ENCODE assay signal across 17 cellular contexts in genomic region chr1:69305621-69306020, GRCh38.
A peak's percentile ranks its signal among the peaks of the same experiment; 100 is the strongest.
DNase-seq lines count a peak whose midpoint lies in the region; ATAC-seq and TF ChIP-seq lines count a peak whose summit lies in the region.
"Had no signal": no experiment of that assay in that cellular context is flagged by ENCODE, and none has a peak within 500 bp of the region (broad histone marks: within the 10 kb centered on the region; RNA-seq: fewer than 3 reads in every experiment).

No MANE protein-coding gene starts in this region.

- no peak overlapping the region for H3K27ac Mint-ChIP-seq in endodermal cell

- H3K4me1 Mint-ChIP-seq in endodermal cell = no peaks in the 10 kb centered on the region

- H3K4me3 Mint-ChIP-seq in endodermal cell = no peak overlapping the region

- H3K79me2 ChIP-seq in GM23248 (ENCODE audit: insufficient read depth) (no peaks in the 10 kb centered on the region), OCI-LY1 (ENCODE audit: insufficient read depth, low read length) (no peaks in the 10 kb centered on the region)

- H3K27ac ChIP-seq in C4-2B (peak overlapping the region; percentile 23; the same call in 1 of the 2 replicates), GM23248 (no peak overlapping the region), OCI-LY1 (ENCODE audit: low read depth, low read length, poor library complexity, severe bottlenecking) (no peak overlapping the region), endodermal cell (ENCODE audit: low read depth, low read length) (no peak overlapping the region)
- H3K27ac ChIP-seq: BLaER1 treated with 17β-estradiol and CSF1 and Interleukin-3, amounts not matched to agents 10 nM and 100 nM; SK-N-MC; skin epidermis had no signal

- H3K9me3 Mint-ChIP-seq in endodermal cell = peaks cover 51% of the 10 kb centered on the region

- H4K20me1 ChIP-seq in GM23248 (ENCODE audit: insufficient read depth) (no peaks in the 10 kb centered on the region), OCI-LY1 (ENCODE audit: insufficient read depth, low read length) (no peaks in the 10 kb centered on the region)
- H4K20me1 ChIP-seq: BLaER1 treated with 17β-estradiol and CSF1 and Interleukin-3, amounts not matched to agents 10 nM and 100 nM had no signal

- H3K27me3 ChIP-seq in GM23248 (replicated peaks; ENCODE audit: insufficient read depth) (no peaks in the 10 kb centered on the region), OCI-LY1 (ENCODE audit: insufficient read depth, low read length) (no peaks in the 10 kb centered on the region), endodermal cell (ENCODE audit: control insufficient read depth, insufficient read depth, low read length, poor library complexity, severe bottlenecking) (no peaks in the 10 kb centered on the region)
- H3K27me3 ChIP-seq: BLaER1 treated with 17β-estradiol and CSF1 and Interleukin-3, amounts not matched to agents 10 nM and 100 nM had no signal

- H3K9me2 ChIP-seq in GM23248 (ENCODE audit: insufficient read depth) (no peaks in the 10 kb centered on the region), OCI-LY1 (ENCODE audit: low read depth, low read length) (no peaks in the 10 kb centered on the region)

- H3K4me2 ChIP-seq in GM23248 (ENCODE audit: unreplicated experiment) = no peak overlapping the region
- no peak overlapping the region for H3K4me2 ChIP-seq in OCI-LY1 (ENCODE audit: low read length)
- H3K4me2 ChIP-seq: BLaER1 treated with 17β-estradiol and CSF1 and Interleukin-3, amounts not matched to agents 10 nM and 100 nM had no signal

- no peaks in the 10 kb centered on the region for H3K27me3 Mint-ChIP-seq in endodermal cell (ENCODE audit: insufficient read depth)

- ATAC-seq in GM19023 (IDR thresholded peaks at IDR 0.05; ENCODE audit: unreplicated experiment) = no peak
- ATAC-seq in GM18858 (IDR thresholded peaks at IDR 0.05; ENCODE audit: unreplicated experiment) = no peak

- H3K9me3 ChIP-seq in GM23248 (ENCODE audit: low read depth) = no peaks in the 10 kb centered on the region
- H3K9me3 ChIP-seq in OCI-LY1 (ENCODE audit: low read length) = no peaks in the 10 kb centered on the region
- peaks cover 47% of the 10 kb centered on the region for H3K9me3 ChIP-seq in endodermal cell (ENCODE audit: control insufficient read depth, low read length)

- H3K4me1 ChIP-seq in GM23248 (ENCODE audit: insufficient read depth) = no peaks in the 10 kb centered on the region
- no peaks in the 10 kb centered on the region for H3K4me1 ChIP-seq in OCI-LY1 (ENCODE audit: insufficient read depth, low read length, severe bottlenecking)
- H3K4me1 ChIP-seq in endodermal cell (ENCODE audit: control insufficient read depth, insufficient read depth, low read length) = no peaks in the 10 kb centered on the region
- H3K4me1 ChIP-seq: BLaER1 treated with 17β-estradiol and CSF1 and Interleukin-3, amounts not matched to agents 10 nM and 100 nM had no signal

- 39 to 46% methylated on average over 7 of the region's 7 CpGs for WGBS in GM23248 (ENCODE audit: low coverage in 1 of 2, low lambda C conversion rate in 2 of 2, missing lambda C conversion rate in 2 of 2), 2 experiments
- 83 to 84% methylated on average over 6 to 7 of the region's 7 CpGs for whole genome bisulfite sequencing in endodermal cell (ENCODE audit: insufficient coverage in 1 of 2, insufficient read length in 1 of 2), 2 experiments

- in situ Hi-C loops in GM23248 (cut with MboI) = no loop called here

- no peak overlapping the region for H3K9ac ChIP-seq in GM23248
- H3K9ac ChIP-seq in OCI-LY1 (ENCODE audit: low read length) = no peak overlapping the region
- no peak overlapping the region for H3K9ac ChIP-seq in endodermal cell (ENCODE audit: extremely low read depth, low read length, poor library complexity, severe bottlenecking)
- H3K9ac ChIP-seq: BLaER1 treated with 17β-estradiol and CSF1 and Interleukin-3, amounts not matched to agents 10 nM and 100 nM had no signal

- no peak overlapping the region for H3K4me3 ChIP-seq in GM23248
- no peak overlapping the region for H3K4me3 ChIP-seq in OCI-LY1 (ENCODE audit: low read depth, low read length, poor library complexity, severe bottlenecking)
- H3K4me3 ChIP-seq in endodermal cell (ENCODE audit: low read length) = no peak overlapping the region
- H3K4me3 ChIP-seq: BLaER1 treated with 17β-estradiol and CSF1 and Interleukin-3, amounts not matched to agents 10 nM and 100 nM; SK-N-MC; skin epidermis had no signal

- DNase-seq in GM23248 (peak; percentile 14), endodermal cell (peak; percentile 85), activated T-cell treated with anti-CD3 and anti-CD28 coated beads for 4 hours (no peak)
- no peak for DNase-seq in stimulated activated CD4-positive, alpha-beta T cell treated with anti-CD3 and anti-CD28 coated beads, Interleukin-2, amount 100 ng/mL, for 48 hours
- DNase-seq: amygdala, EL, IMR-90, mesenchymal stem cell, NCI-H1436, nucleus accumbens had no signal

- peaks cover 10% of the 10 kb centered on the region for H3K36me3 Mint-ChIP-seq in endodermal cell (ENCODE audit: low read depth)

- H3F3A ChIP-seq in GM23248 (ENCODE audit: insufficient read depth) = no peaks in the 10 kb centered on the region
- H3F3A ChIP-seq in OCI-LY1 (ENCODE audit: insufficient read depth, low read length) = no peaks in the 10 kb centered on the region

- H3K36me3 ChIP-seq in GM23248 (ENCODE audit: low read depth) = no peaks in the 10 kb centered on the region
- H3K36me3 ChIP-seq in OCI-LY1 (ENCODE audit: insufficient read depth, low read length) = no peaks in the 10 kb centered on the region
- H3K36me3 ChIP-seq in endodermal cell (ENCODE audit: control insufficient read depth, insufficient read depth, low read length) = no peaks in the 10 kb centered on the region
- H3K36me3 ChIP-seq: BLaER1 treated with 17β-estradiol and CSF1 and Interleukin-3, amounts not matched to agents 10 nM and 100 nM had no signal

- H2AFZ ChIP-seq in GM23248 (no peak overlapping the region), OCI-LY1 (ENCODE audit: low read length) (no peak overlapping the region)

- TF ChIP-seq CTCF in C4-2B (conservative IDR thresholded peaks at IDR 0.05) = peak; percentile 31
- peak; percentile 69 for TF ChIP-seq CTCF in OCI-LY1 (IDR thresholded peaks at IDR 0.05; ENCODE audit: low read length)
- TF ChIP-seq CTCF in endodermal cell (conservative IDR thresholded peaks at IDR 0.05) = peak; percentile 71

Comparison
In these comparisons a context has a peak if more than half of its experiments do, and no peak if none do; other contexts are left out.
1. DNase-seq: peak in GM23248 (single experiment) and endodermal cell (single experiment); none in activated T-cell treated with anti-CD3 and anti-CD28 coated beads for 4 hours (single experiment) and stimulated activated CD4-positive, alpha-beta T cell treated with anti-CD3 and anti-CD28 coated beads, Interleukin-2, amount 100 ng/mL, for 48 hours (0 of 2).
2. Peak in every context shown above with its lines, with median percentiles within 50 percentile points of each other: CTCF ChIP-seq.